In the genomic region with DNA sequence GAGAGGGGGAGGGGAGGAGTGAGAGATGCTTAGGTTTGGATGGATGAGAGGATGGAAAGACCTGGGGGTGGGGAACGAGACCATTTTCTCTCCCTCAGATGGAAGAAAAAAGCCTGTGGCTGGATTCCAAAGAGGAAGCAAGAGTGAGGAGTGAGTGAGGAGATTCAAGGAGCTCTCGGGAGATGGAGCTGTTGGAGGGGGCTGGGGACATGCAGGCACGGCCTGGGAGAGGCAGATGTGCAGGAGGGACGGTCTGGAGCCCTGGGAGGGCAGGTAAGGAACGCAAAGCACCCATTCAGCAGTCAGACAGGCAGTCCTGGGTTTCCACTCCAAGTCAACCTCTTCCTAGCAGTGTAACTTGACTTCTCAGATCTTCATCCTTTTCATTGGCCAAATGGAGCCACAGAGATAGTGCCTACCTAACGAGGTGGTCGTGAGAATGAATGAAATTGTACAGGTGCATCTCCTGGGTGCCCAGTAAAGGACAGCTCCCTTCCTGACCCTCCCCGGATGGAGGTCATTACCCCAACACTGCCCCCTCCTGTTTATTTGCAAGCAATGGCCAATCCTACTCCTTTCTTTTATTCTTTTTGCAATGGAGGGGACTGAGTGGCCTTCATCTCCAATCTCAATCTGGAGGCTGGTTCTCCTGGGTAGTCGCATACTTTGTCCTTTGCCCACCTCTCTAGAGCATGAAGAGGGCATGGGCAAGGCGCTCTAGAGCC, we compare ENCODE assay signal across 10 cellular contexts. TPM values are rescaled to one million over a fixed set of nuclear protein-coding genes. Genes with fewer than 3 reads are reported as not detected.
DNase-seq lines count a peak whose midpoint lies in the region; ATAC-seq and FAIRE-seq lines count a peak whose summit lies in the region.
"Had no signal": no experiment of that assay in that cellular context is flagged by ENCODE, and none has a peak within 500 bp of the region (broad histone marks: within the 10 kb centered on the region; RNA-seq: fewer than 3 reads in every experiment).

No MANE protein-coding gene starts in this region.

- intact Hi-C loops in activated T-helper 2 cell treated with anti-CD3 and anti-CD28 coated beads, Interferon-gamma antibody, Interleukin-2, Interleukin-4, amounts not matched to agents 10 μg/mL and 5 μg/mL and 100 μg/mL, durations not matched to agents 14 hours and 24 hours and 36 hours (cut with micrococcal nuclease), result loop anchor here (2.0 kb wide), 1 partner anchor 133 kb away; no protein-coding TSS in a partner anchor
- intact Hi-C loops in Right ventricle myocardium inferior (cut with DNase I), result no loop called here

- H3K27me3 Mint-ChIP-seq in activated T-helper 2 cell treated with anti-CD3 and anti-CD28 coated beads, Interferon-gamma antibody, Interleukin-2, Interleukin-4, amounts not matched to agents 10 μg/mL and 5 μg/mL and 100 μg/mL, durations not matched to agents 14 hours and 24 hours and 36 hours (ENCODE audit: low read depth), result peaks cover 26% of the 10 kb centered on the region

- H3K4me3 Mint-ChIP-seq in activated T-helper 2 cell treated with anti-CD3 and anti-CD28 coated beads, Interferon-gamma antibody, Interleukin-2, Interleukin-4, amounts not matched to agents 10 μg/mL and 5 μg/mL and 100 μg/mL, durations not matched to agents 14 hours and 24 hours and 36 hours (ENCODE audit: low read depth), result no peak overlapping the region

- H3K9me3 Mint-ChIP-seq in activated T-helper 2 cell treated with anti-CD3 and anti-CD28 coated beads, Interferon-gamma antibody, Interleukin-2, Interleukin-4, amounts not matched to agents 10 μg/mL and 5 μg/mL and 100 μg/mL, durations not matched to agents 14 hours and 24 hours and 36 hours, result no peaks in the 10 kb centered on the region

- peak; percentile 56 for FAIRE-seq in GM18507 (lab: Jason Lieb, UNC)

- no peaks in the 10 kb centered on the region for H3K4me1 Mint-ChIP-seq in activated T-helper 2 cell treated with anti-CD3 and anti-CD28 coated beads, Interferon-gamma antibody, Interleukin-2, Interleukin-4, amounts not matched to agents 10 μg/mL and 5 μg/mL and 100 μg/mL, durations not matched to agents 14 hours and 24 hours and 36 hours (ENCODE audit: low read depth)

- peak; percentile 40 for DNase-seq in Ammon's horn (ENCODE audit: low spot score)
- no peak for DNase-seq in GM18507 (ENCODE audit: extremely low spot score, insufficient read length, low read depth)
- peak; percentile 19 for DNase-seq in SKM-1 (lab: John Stamatoyannopoulos, UW; ENCODE audit: unreplicated experiment)
- peak; percentile 36 for DNase-seq in left kidney (ENCODE audit: low read depth, low spot score)
- no peak for DNase-seq in NCI-H524 treated with DMSO at 0.1 percent for 48 hours (lab: John Stamatoyannopoulos, UW)
- no peak for DNase-seq in D341Med (ENCODE audit: low spot score)
- no peak for DNase-seq in activated T-helper 2 cell treated with anti-CD3 and anti-CD28 coated beads, Interferon-gamma antibody, Interleukin-2, Interleukin-4, amounts not matched to agents 10 μg/mL and 5 μg/mL and 100 μg/mL, durations not matched to agents 14 hours and 24 hours and 36 hours (ENCODE audit: low spot score)
- no peak for DNase-seq in Right ventricle myocardium inferior (ENCODE audit: missing footprints)
- DNase-seq: midbrain, NCI-H2171 treated with DMSO at 0.1 percent for 48 hours had no signal

- no peaks in the 10 kb centered on the region for H3K36me3 Mint-ChIP-seq in activated T-helper 2 cell treated with anti-CD3 and anti-CD28 coated beads, Interferon-gamma antibody, Interleukin-2, Interleukin-4, amounts not matched to agents 10 μg/mL and 5 μg/mL and 100 μg/mL, durations not matched to agents 14 hours and 24 hours and 36 hours (ENCODE audit: low read depth)

- H3K27ac Mint-ChIP-seq in activated T-helper 2 cell treated with anti-CD3 and anti-CD28 coated beads, Interferon-gamma antibody, Interleukin-2, Interleukin-4, amounts not matched to agents 10 μg/mL and 5 μg/mL and 100 μg/mL, durations not matched to agents 14 hours and 24 hours and 36 hours, result no peak overlapping the region

- no peak for ATAC-seq in Right ventricle myocardium inferior

RNA-seq across cellular contexts. Expression of gene PCDH1, which starts 52.2 kb away (rescaled TPM):
- total RNA-seq in activated T-helper 2 cell treated with anti-CD3 and anti-CD28 coated beads, Interferon-gamma antibody, Interleukin-2, Interleukin-4, amounts not matched to agents 10 μg/mL and 5 μg/mL and 100 μg/mL, durations not matched to agents 14 hours and 24 hours and 36 hours, result not detected in 2 replicates
- total RNA-seq in Right ventricle myocardium inferior, result 21.0 TPM

Comparison
In these comparisons a context has a peak if more than half of its experiments do, and no peak if none do; other contexts are left out.
1. DNase-seq: peak in Ammon's horn (single experiment), SKM-1 (single experiment) and left kidney (single experiment); none in GM18507 (single experiment), NCI-H524 treated with DMSO at 0.1 percent for 48 hours (single experiment), D341Med (single experiment), activated T-helper 2 cell treated with anti-CD3 and anti-CD28 coated beads, Interferon-gamma antibody, Interleukin-2, Interleukin-4, amounts not matched to agents 10 μg/mL and 5 μg/mL and 100 μg/mL, durations not matched to agents 14 hours and 24 hours and 36 hours (single experiment) and Right ventricle myocardium inferior (single experiment).
2. RNA of gene PCDH1, which starts 52.2 kb away (total RNA-seq): 21.0 TPM in Right ventricle myocardium inferior (single experiment); not detected in activated T-helper 2 cell treated with anti-CD3 and anti-CD28 coated beads, Interferon-gamma antibody, Interleukin-2, Interleukin-4, amounts not matched to agents 10 μg/mL and 5 μg/mL and 100 μg/mL, durations not matched to agents 14 hours and 24 hours and 36 hours; every median in the first group is over 10 times any median in the second.